Comparison of ENCODE assay signal across 3 cellular contexts in the genomic region with DNA sequence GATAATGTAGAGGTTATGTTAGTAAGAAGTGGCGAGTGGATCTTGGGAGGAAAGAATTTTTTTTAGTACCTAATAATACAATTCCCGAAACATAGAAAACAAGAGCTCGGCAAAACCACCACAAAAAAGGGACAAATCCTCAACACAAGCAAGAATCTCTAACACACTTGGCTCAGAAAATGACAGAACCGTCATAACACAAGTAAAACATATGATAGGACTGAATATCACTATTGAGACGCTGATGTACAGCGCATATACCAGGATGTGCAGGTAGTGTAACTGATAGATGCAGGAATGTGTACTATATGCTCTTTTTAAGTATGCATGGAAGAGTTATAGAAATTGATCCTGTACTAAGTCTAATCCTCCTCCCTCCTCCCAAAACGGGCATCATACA.
"Had no signal": no experiment of that assay in that cellular context is flagged by ENCODE, and none has a peak within 500 bp of the region (broad histone marks: within the 10 kb centered on the region; RNA-seq: fewer than 3 reads in every experiment).

No MANE protein-coding gene starts in this region.

- DNase-seq: GDM1, GF-D8 had no signal

- H3K4me3 ChIP-seq: GM12878 had no signal

- ATAC-seq: GM12878 had no signal
